Comparison of ENCODE assay signal across 18 cellular contexts in genomic region chr9:133907302-133907880, GRCh38.
"Had no signal": no experiment of that assay in that cellular context is flagged by ENCODE, and none has a peak within 500 bp of the region (broad histone marks: within the 10 kb centered on the region; RNA-seq: fewer than 3 reads in every experiment).

No MANE protein-coding gene starts in this region.

- H3K27ac ChIP-seq: breast epithelium, epithelial cell of prostate, heart left ventricle, lower lobe of right lung, psoas muscle, suprapubic skin had no signal

- H3K36me3 ChIP-seq: breast epithelium, heart left ventricle, lower lobe of right lung, suprapubic skin had no signal

- H3K27me3 ChIP-seq: breast epithelium, heart left ventricle, suprapubic skin had no signal

- H3K36me3 Mint-ChIP-seq: activated naive CD8-positive, alpha-beta T cell treated with anti-CD3 and anti-CD28 coated beads, Interleukin-2, amount 10 ng/mL, durations not matched to agents 7 days and 5 days; immature natural killer cell; natural killer cell; type B pancreatic cell had no signal

- H3K9me3 Mint-ChIP-seq: activated CD4-positive, alpha-beta T cell treated with anti-CD3 and anti-CD28 coated beads, Interleukin-2, amount 10 ng/mL, durations not matched to agents 24 days and 14 days; activated naive CD8-positive, alpha-beta T cell treated with anti-CD3 and anti-CD28 coated beads, Interleukin-2, amount 10 ng/mL, durations not matched to agents 7 days and 5 days; dendritic cell treated with granulocyte-macrophage colony-stimulating factor and Interleukin-4, amounts not matched to agents 40 ng/mL and 50 ng/mL, for 4 days; effector memory CD8-positive, alpha-beta T cell; immature natural killer cell; natural killer cell; stimulated activated naive CD8-positive, alpha-beta T cell treated with anti-CD3 and anti-CD28 coated beads, Interleukin-15, Interleukin-2, amounts not matched to agents 100 ng/mL and 50 ng/mL, for 24 hours; type B pancreatic cell had no signal

- DNase-seq: activated CD4-positive, alpha-beta T cell treated with anti-CD3 and anti-CD28 coated beads, Interleukin-2, amount 10 ng/mL, durations not matched to agents 24 days and 14 days; activated CD4-positive, CD25-positive, alpha-beta regulatory T cell; activated gamma-delta T cell treated with Interleukin-2 at 50 U/mL for 16 hours; activated naive CD8-positive, alpha-beta T cell treated with anti-CD3 and anti-CD28 coated beads, Interleukin-2, amount 10 ng/mL, durations not matched to agents 7 days and 5 days; cerebellar nuclear complex; effector memory CD8-positive, alpha-beta T cell; heart left ventricle; immature natural killer cell; lower lobe of right lung; natural killer cell; occipital lobe; psoas muscle had no signal

- H3K4me3 ChIP-seq: breast epithelium, heart left ventricle, lower lobe of right lung, psoas muscle, suprapubic skin had no signal

- H3K4me1 ChIP-seq: breast epithelium, psoas muscle had no signal

- H3K27me3 Mint-ChIP-seq: activated CD4-positive, alpha-beta T cell treated with anti-CD3 and anti-CD28 coated beads, Interleukin-2, amount 10 ng/mL, durations not matched to agents 24 days and 14 days; activated naive CD8-positive, alpha-beta T cell treated with anti-CD3 and anti-CD28 coated beads, Interleukin-2, amount 10 ng/mL, durations not matched to agents 7 days and 5 days; dendritic cell treated with granulocyte-macrophage colony-stimulating factor and Interleukin-4, amounts not matched to agents 40 ng/mL and 50 ng/mL, for 4 days; effector memory CD8-positive, alpha-beta T cell; stimulated activated naive CD8-positive, alpha-beta T cell treated with anti-CD3 and anti-CD28 coated beads, Interleukin-15, Interleukin-2, amounts not matched to agents 100 ng/mL and 50 ng/mL, for 24 hours; type B pancreatic cell had no signal

- H3K4me1 Mint-ChIP-seq: activated CD4-positive, alpha-beta T cell treated with anti-CD3 and anti-CD28 coated beads, Interleukin-2, amount 10 ng/mL, durations not matched to agents 24 days and 14 days; activated naive CD8-positive, alpha-beta T cell treated with anti-CD3 and anti-CD28 coated beads, Interleukin-2, amount 10 ng/mL, durations not matched to agents 7 days and 5 days; immature natural killer cell; natural killer cell had no signal

- H3K27ac Mint-ChIP-seq: activated CD4-positive, alpha-beta T cell treated with anti-CD3 and anti-CD28 coated beads, Interleukin-2, amount 10 ng/mL, durations not matched to agents 24 days and 14 days; activated naive CD8-positive, alpha-beta T cell treated with anti-CD3 and anti-CD28 coated beads, Interleukin-2, amount 10 ng/mL, durations not matched to agents 7 days and 5 days; dendritic cell treated with granulocyte-macrophage colony-stimulating factor and Interleukin-4, amounts not matched to agents 40 ng/mL and 50 ng/mL, for 4 days; effector memory CD8-positive, alpha-beta T cell; immature natural killer cell; natural killer cell; stimulated activated naive CD8-positive, alpha-beta T cell treated with anti-CD3 and anti-CD28 coated beads, Interleukin-15, Interleukin-2, amounts not matched to agents 100 ng/mL and 50 ng/mL, for 24 hours; type B pancreatic cell had no signal

- H3K4me3 Mint-ChIP-seq: activated CD4-positive, alpha-beta T cell treated with anti-CD3 and anti-CD28 coated beads, Interleukin-2, amount 10 ng/mL, durations not matched to agents 24 days and 14 days; activated naive CD8-positive, alpha-beta T cell treated with anti-CD3 and anti-CD28 coated beads, Interleukin-2, amount 10 ng/mL, durations not matched to agents 7 days and 5 days; dendritic cell treated with granulocyte-macrophage colony-stimulating factor and Interleukin-4, amounts not matched to agents 40 ng/mL and 50 ng/mL, for 4 days; effector memory CD8-positive, alpha-beta T cell; immature natural killer cell; natural killer cell; stimulated activated naive CD8-positive, alpha-beta T cell treated with anti-CD3 and anti-CD28 coated beads, Interleukin-15, Interleukin-2, amounts not matched to agents 100 ng/mL and 50 ng/mL, for 24 hours; type B pancreatic cell had no signal

- H3K9me3 ChIP-seq: breast epithelium, heart left ventricle, lower lobe of right lung, psoas muscle, suprapubic skin had no signal

- ATAC-seq: effector memory CD8-positive, alpha-beta T cell; heart left ventricle; lower lobe of right lung; natural killer cell; psoas muscle had no signal
